ENCODE assay signal across 11 cellular contexts in the genomic region with DNA sequence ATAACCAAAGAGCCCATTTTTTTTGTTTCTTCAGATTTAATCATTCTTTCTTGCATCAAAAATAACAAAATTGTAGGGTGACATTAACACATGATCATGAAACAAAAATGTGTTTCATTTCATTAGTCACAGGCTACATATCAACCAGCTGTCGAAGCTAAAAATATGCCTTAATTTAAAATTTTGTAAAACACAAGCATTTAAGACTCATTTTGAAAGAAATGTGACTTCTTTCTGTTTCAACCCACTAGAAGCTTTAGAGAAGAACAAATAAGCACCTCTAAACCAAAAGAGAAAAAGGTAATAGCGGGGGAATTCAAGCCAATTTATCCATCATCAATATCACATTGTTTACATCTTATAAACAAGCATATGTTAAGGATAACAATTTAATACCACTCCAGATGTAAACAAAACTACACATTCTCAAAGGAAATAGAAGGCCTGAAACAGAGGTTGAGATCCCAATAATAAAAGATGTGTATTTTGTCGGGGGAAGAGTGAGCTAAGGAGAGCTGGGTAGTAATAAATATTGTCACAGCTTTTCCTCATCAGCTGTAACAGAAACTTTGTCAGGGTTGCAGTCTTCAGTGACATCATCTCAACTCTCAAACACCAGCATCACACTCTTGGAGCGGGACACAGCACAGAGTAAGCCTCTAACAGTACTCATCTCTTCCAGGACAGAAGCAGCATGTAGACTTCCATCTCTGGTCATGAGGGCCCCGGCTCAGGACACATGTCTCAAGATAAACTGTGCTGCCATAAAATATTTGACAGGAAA. TPM values are rescaled to one million over a fixed set of nuclear protein-coding genes. Genes with fewer than 3 reads are reported as not detected.
DNase-seq lines count a peak whose midpoint lies in the region; ATAC-seq and TF ChIP-seq lines count a peak whose summit lies in the region.
"Had no signal": no experiment of that assay in that cellular context is flagged by ENCODE, and none has a peak within 500 bp of the region (broad histone marks: within the 10 kb centered on the region; RNA-seq: fewer than 3 reads in every experiment).

No MANE protein-coding gene starts in this region.

- no peaks in the 10 kb centered on the region for H3K9me3 Mint-ChIP-seq in activated T-cell treated with anti-CD3 and anti-CD28 coated beads, Interleukin-2, amount 50 U/mL, for 4 hours
- H3K9me3 Mint-ChIP-seq: H9 had no signal

- H3K27me3 Mint-ChIP-seq in activated T-cell treated with anti-CD3 and anti-CD28 coated beads, Interleukin-2, amount 50 U/mL, for 4 hours (ENCODE audit: low read depth), result no peaks in the 10 kb centered on the region

- no peaks in the 10 kb centered on the region for H3K27me3 ChIP-seq in vagina
- H3K27me3 ChIP-seq: cardiac muscle cell had no signal

- peaks cover 8% of the 10 kb centered on the region for H3K4me1 Mint-ChIP-seq in activated T-cell treated with anti-CD3 and anti-CD28 coated beads, Interleukin-2, amount 50 U/mL, for 4 hours (ENCODE audit: low read depth)

- TF ChIP-seq CTCF in vagina (IDR thresholded peaks at IDR 0.05), result no peak

- DNase-seq in activated T-cell treated with anti-CD3 and anti-CD28 coated beads, Interleukin-2, amount 50 U/mL, for 4 hours, result no peak
- no peak for DNase-seq in activated T-cell treated with anti-CD3 and anti-CD28 coated beads, Interleukin-2, amount 50 U/mL, for 48 hours
- DNase-seq in HCEC 1CT (peak; percentile 51), DMS153 (lab: John Stamatoyannopoulos, UW) (no peak), vagina (ENCODE audit: extremely low spot score in 2 of 2) (no peak), SHP77 treated with DMSO at 0.1 percent for 48 hours (lab: John Stamatoyannopoulos, UW) (no peak)
- no peak for DNase-seq in stimulated activated naive CD8-positive, alpha-beta T cell treated with anti-CD3 and anti-CD28 coated beads, Interleukin-15, Interleukin-2, amounts not matched to agents 100 U/mL and 50 U/mL, for 24 hours
- DNase-seq: H9, NCI-H510A treated with DMSO at 0.1 percent for 48 hours had no signal

- H3K27ac ChIP-seq in vagina, result no peak overlapping the region
- H3K27ac ChIP-seq: cardiac muscle cell had no signal

- peak; percentile 55 to 67 for ATAC-seq in activated T-cell treated with anti-CD3 and anti-CD28 coated beads, Interleukin-2, amount 50 U/mL, for 4 hours
- ATAC-seq in HG03520 (IDR thresholded peaks at IDR 0.05; ENCODE audit: unreplicated experiment), result peak; percentile 58
- ATAC-seq in stimulated activated naive CD8-positive, alpha-beta T cell treated with anti-CD3 and anti-CD28 coated beads, Interleukin-15, Interleukin-2, amounts not matched to agents 100 U/mL and 50 U/mL, for 24 hours, result peak; percentile 43

- H3K36me3 ChIP-seq in vagina, result peaks cover 0 to 11% of the 10 kb centered on the region in 2 donors

- TF ChIP-seq POLR2A in vagina (IDR thresholded peaks at IDR 0.05), result no peak

- no peaks in the 10 kb centered on the region for H3K4me1 ChIP-seq in vagina

- no peaks in the 10 kb centered on the region for H3K9me3 ChIP-seq in vagina

- intact Hi-C loops in vagina (cut with DNase I), result no loop called here

- H3K4me3 Mint-ChIP-seq in activated T-cell treated with anti-CD3 and anti-CD28 coated beads, Interleukin-2, amount 50 U/mL, for 4 hours, result no peak overlapping the region
- H3K4me3 Mint-ChIP-seq: H9 had no signal

- peaks cover 29% of the 10 kb centered on the region for H3K36me3 Mint-ChIP-seq in activated T-cell treated with anti-CD3 and anti-CD28 coated beads, Interleukin-2, amount 50 U/mL, for 4 hours (ENCODE audit: insufficient read depth)

- no peak overlapping the region for H3K4me3 ChIP-seq in vagina
- H3K4me3 ChIP-seq: cardiac muscle cell had no signal

RNA-seq across cellular contexts. Expression of a gene that starts 42.0 kb away (rescaled TPM):
- total RNA-seq in activated T-cell treated with anti-CD3 and anti-CD28 coated beads, Interleukin-2, amount 50 U/mL, for 4 hours, result 10 to 100 TPM; 22.9 to 24.2 (median 23.8) TPM
- 31.7 TPM for total RNA-seq in vagina

RNA-seq across cellular contexts. Expression of a gene that starts 49.6 kb away (rescaled TPM):
- total RNA-seq in activated T-cell treated with anti-CD3 and anti-CD28 coated beads, Interleukin-2, amount 50 U/mL, for 4 hours, result 10 to 100 TPM; 11.1 to 12.5 (median 11.4) TPM
- not detected for total RNA-seq in vagina

RNA-seq across cellular contexts. Expression of a gene that starts 50.0 kb away (rescaled TPM):
- total RNA-seq in activated T-cell treated with anti-CD3 and anti-CD28 coated beads, Interleukin-2, amount 50 U/mL, for 4 hours, result 10 to 100 TPM; 16.9 to 25.3 (median 17.9) TPM
- total RNA-seq in vagina, result 22.6 TPM
